In the genomic region with DNA sequence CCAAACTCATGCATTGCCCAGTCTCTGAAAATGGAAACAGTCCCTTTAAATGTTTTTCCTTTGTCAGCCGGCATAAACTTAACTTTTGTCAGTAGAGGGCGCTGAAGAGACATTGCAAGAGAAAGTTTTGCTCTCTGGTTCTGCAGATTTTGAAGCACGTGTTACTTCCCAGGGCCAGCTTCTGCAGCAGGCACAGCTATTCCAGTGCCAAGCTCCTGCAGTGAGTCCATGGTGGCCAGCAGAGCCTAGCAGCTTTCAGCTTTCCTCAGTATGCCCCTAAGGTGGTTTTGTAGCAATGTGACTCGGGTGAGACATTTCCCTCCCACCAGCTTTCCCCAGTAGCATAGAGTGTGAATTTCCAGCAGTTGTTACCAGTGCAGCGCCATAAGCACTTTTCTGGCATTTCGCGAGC, we compare ENCODE assay signal across 8 cellular contexts. TPM values are rescaled to one million over a fixed set of nuclear protein-coding genes. Genes with fewer than 3 reads are reported as not detected.
DNase-seq lines count a peak whose midpoint lies in the region; ATAC-seq and TF ChIP-seq lines count a peak whose summit lies in the region.

No MANE protein-coding gene starts in this region.

- no peak overlapping the region for H3K14ac ChIP-seq in IMR-90 (replicated peaks; ENCODE audit: low read depth, low read length)

- no peak overlapping the region for H3K23ac ChIP-seq in IMR-90 (ENCODE audit: low read depth, low read length)

- H3K9me1 ChIP-seq in IMR-90 (ENCODE audit: insufficient read depth, low read length) = no peaks in the 10 kb centered on the region

- H3K27ac ChIP-seq in DND-41 (ENCODE audit: low read length) (peak overlapping the region; percentile 48; the same call in 1 of the 2 replicates), IMR-90 (ENCODE audit: insufficient read depth, low read length) (no peak overlapping the region), Panc1 (ENCODE audit: low read length) (no peak overlapping the region), upper lobe of right lung (no peak overlapping the region)

- POLR2A ChIA-PET in IMR-90 (lab: Charles Lee; ENCODE audit: unreplicated experiment) = no interaction called here
- POLR2A ChIA-PET in Panc1 (lab: Charles Lee) = interaction anchor here (0.6 kb wide), 1 partner anchor 585 kb away, joined by 3 read pairs; no protein-coding TSS in a partner anchor

- no peaks in the 10 kb centered on the region for H3K79me1 ChIP-seq in IMR-90 (ENCODE audit: low read depth in 1 of 2, low read length in 2 of 2)

- WGBS in IMR-90 (ENCODE audit: extremely low coverage in 2 of 2, insufficient read length in 1 of 2), 2 experiments = 0% methylated on average over 1 of the region's 7 CpGs; no CpG with 5 or more reads in 1 of the 2 experiments

- H2AFZ ChIP-seq in DND-41 (ENCODE audit: low read depth, low read length) = peak overlapping the region; percentile 73; the same call in 1 of the 2 replicates
- H2AFZ ChIP-seq in IMR-90 (replicated peaks; ENCODE audit: low read length, poor library complexity) = peak overlapping the region; percentile 88

- DNase-seq in DND-41 = peak; percentile 75
- peak; percentile 85 for DNase-seq in IMR-90
- peak; percentile 63 for DNase-seq in Panc1 (ENCODE audit: low read depth, low spot score)
- peak; percentile 42 to 57 for DNase-seq in activated T-cell treated with anti-CD3 and anti-CD28 coated beads, Interleukin-2, amount 50 U/mL, for 48 hours
- peak; percentile 83 for DNase-seq in fibroblast of the conjunctiva (ENCODE audit: low read depth)
- peak; percentile 60 for DNase-seq in non-pigmented ciliary epithelial cell (ENCODE audit: low read depth)
- peak; percentile 71 for DNase-seq in upper lobe of right lung

- dilution Hi-C loops in IMR-90 (cut with HindIII; ENCODE audit: low sequenced_read_pairs, unreplicated experiment) = no loop called here

- H4K20me1 ChIP-seq in DND-41 (ENCODE audit: insufficient read depth, low read length) = no peaks in the 10 kb centered on the region
- no peaks in the 10 kb centered on the region for H4K20me1 ChIP-seq in IMR-90 (ENCODE audit: insufficient read depth, low read length)

- H3K4me2 ChIP-seq in DND-41 (ENCODE audit: insufficient read depth, low read length) (peak overlapping the region; percentile 50), IMR-90 (ENCODE audit: low read depth, low read length) (no peak overlapping the region)

- H3K9ac ChIP-seq in DND-41 (ENCODE audit: low read depth, low read length) (peak overlapping the region; percentile 33), IMR-90 (ENCODE audit: low read depth, low read length) (no peak overlapping the region)

- peak; percentile 74 for TF ChIP-seq RAD21 in IMR-90 (IDR thresholded peaks at IDR 0.05; ENCODE audit: low read length)

- peak; percentile 80 for ATAC-seq in DND-41 (ENCODE audit: insufficient read depth, low read depth)
- peak; percentile 52 for ATAC-seq in GM21528 (IDR thresholded peaks at IDR 0.05; ENCODE audit: low FRiP score, unreplicated experiment)
- peak; percentile 71 for ATAC-seq in IMR-90 (ENCODE audit: low read depth)
- peak; percentile 83 for ATAC-seq in Panc1
- ATAC-seq in upper lobe of right lung = peak; percentile 97

- intact Hi-C loops in IMR-90 (cut with micrococcal nuclease) (loop anchor here (1.0 to 5.0 kb wide), 3 partner anchors 59 to 580 kb away; no protein-coding TSS in a partner anchor), Panc1 (cut with micrococcal nuclease; ENCODE audit: unreplicated experiment) (loop anchor here (1.0 kb wide), 1 partner anchor 59 kb away; no protein-coding TSS in a partner anchor), upper lobe of right lung (cut with DNase I) (loop anchor here (10.0 kb wide), 1 partner anchor 57 kb away; no protein-coding TSS in a partner anchor)

- CTCF ChIA-PET in IMR-90 (lab: Yijun Ruan, JAX) = interaction anchor here (0.6 to 1.7 kb wide), 13 partner anchors 9 to 488 kb away, joined by 3 to 13 read pairs (median 6); a partner anchor contains a TSS
- CTCF ChIA-PET in Panc1 (lab: Charles Lee) = interaction anchor here (0.7 kb wide), 1 partner anchor 361 kb away, joined by 3 read pairs; no protein-coding TSS in a partner anchor

- H3K4me3 ChIP-seq in DND-41 (ENCODE audit: low read depth in 1 of 2, low read length in 2 of 2) (peak overlapping the region in 1 of 2 experiments; percentile 24; a peak in 1 of 4 replicates), IMR-90 (ENCODE audit: insufficient read depth, low read depth, low read length) (no peak overlapping the region), Panc1 (ENCODE audit: low read depth in 2 of 2, low read length in 2 of 2) (no peak overlapping the region), upper lobe of right lung (no peak overlapping the region)

- H3K9me3 ChIP-seq in DND-41 (ENCODE audit: insufficient read depth, low read length, severe bottlenecking) (no peaks in the 10 kb centered on the region), IMR-90 (ENCODE audit: control insufficient read depth, insufficient read depth, low read length) (no peaks in the 10 kb centered on the region), Panc1 (ENCODE audit: control insufficient read depth, insufficient read depth, low read depth, low read length) (no peaks in the 10 kb centered on the region), upper lobe of right lung (no peaks in the 10 kb centered on the region)

- TF ChIP-seq CTCF in DND-41 (IDR thresholded peaks at IDR 0.05; ENCODE audit: borderline replicate concordance, extremely low read depth, low read length, poor library complexity, severe bottlenecking) (peak; percentile 93), IMR-90 (conservative IDR thresholded peaks at IDR 0.05; ENCODE audit: low read depth, low read length) (peak; percentile 85), Panc1 (IDR thresholded peaks at IDR 0.05) (peak; percentile 88), upper lobe of right lung (IDR thresholded peaks at IDR 0.05) (peak; percentile 89)

- no peak overlapping the region for H2BK20ac ChIP-seq in IMR-90 (ENCODE audit: low read depth, low read length)

- peaks cover 3% of the 10 kb centered on the region for H3K27me3 ChIP-seq in DND-41 (ENCODE audit: insufficient read depth, low read length, poor library complexity)
- H3K27me3 ChIP-seq in IMR-90 (ENCODE audit: control insufficient read depth, insufficient read depth, low read length) = no peaks in the 10 kb centered on the region
- no peaks in the 10 kb centered on the region for H3K27me3 ChIP-seq in Panc1 (ENCODE audit: control insufficient read depth, insufficient read depth, low read length)
- no peaks in the 10 kb centered on the region for H3K27me3 ChIP-seq in upper lobe of right lung

- H2AK5ac ChIP-seq in IMR-90 (ENCODE audit: low read depth, low read length) = no peak overlapping the region

- no peak overlapping the region for H2BK120ac ChIP-seq in IMR-90 (ENCODE audit: low read depth, low read length)

- peaks cover 3% of the 10 kb centered on the region; the same call in 1 of the 2 replicates for H3K79me2 ChIP-seq in DND-41 (ENCODE audit: insufficient read depth, low read length)

- no peak overlapping the region for H4K5ac ChIP-seq in IMR-90 (ENCODE audit: low read depth, low read length)

- H3K4ac ChIP-seq in IMR-90 (ENCODE audit: low read depth, low read length) = 0 out of 2 replicates have a peak overlapping the region, but pooled peaks have one; percentile 16

- in situ Hi-C loops in IMR-90 (cut with MboI; ENCODE audit: low sequenced_read_pairs) = no loop called here
- in situ Hi-C loops in Panc1 (cut with HindIII; ENCODE audit: low pct_unique_long_range_greater_than_20kb, low sequenced_read_pairs) = no loop called here

- H2BK5ac ChIP-seq in IMR-90 (ENCODE audit: low read depth, low read length, poor library complexity, severe bottlenecking) = no peak overlapping the region

- H3K4me1 ChIP-seq in DND-41 (ENCODE audit: insufficient read depth, low read length) (peaks cover 38% of the 10 kb centered on the region), IMR-90 (ENCODE audit: control insufficient read depth, insufficient read depth, low read length) (peaks cover 2% of the 10 kb centered on the region), Panc1 (ENCODE audit: control insufficient read depth, insufficient read depth, low read length) (no peaks in the 10 kb centered on the region), upper lobe of right lung (peaks cover 9% of the 10 kb centered on the region)

- H3K18ac ChIP-seq in IMR-90 (ENCODE audit: low read depth, low read length) = no peak overlapping the region

- H3K36me3 ChIP-seq in DND-41 (ENCODE audit: insufficient read depth, low read length) (no peaks in the 10 kb centered on the region), IMR-90 (ENCODE audit: control insufficient read depth, insufficient read depth, low read length) (no peaks in the 10 kb centered on the region), Panc1 (ENCODE audit: control insufficient read depth, insufficient read depth, low read length) (no peaks in the 10 kb centered on the region), upper lobe of right lung (no peaks in the 10 kb centered on the region)

- BruUV-seq in IMR-90 (replicated peaks; lab: Mats Ljungman, UMichigan) (no TSS peak), Panc1 (replicated peaks; lab: Mats Ljungman, UMichigan) (no TSS peak)

- H4K8ac ChIP-seq in IMR-90 (ENCODE audit: low read depth in 2 of 2, low read length in 2 of 2) = no peak overlapping the region

- TF ChIP-seq POLR2A in IMR-90 (IDR thresholded peaks at IDR 0.05; ENCODE audit: low read depth, low read length) = no peak

- no peak overlapping the region for H2AK9ac ChIP-seq in IMR-90 (replicated peaks; ENCODE audit: low read depth, low read length, poor library complexity)

- H4K91ac ChIP-seq in IMR-90 (ENCODE audit: insufficient read depth, low read depth, low read length) = no peak overlapping the region; the same call in 1 of the 2 replicates

- no peak overlapping the region for H3K56ac ChIP-seq in IMR-90 (ENCODE audit: extremely low read depth, insufficient read depth, low read length)

- no peak overlapping the region for H2BK15ac ChIP-seq in IMR-90 (ENCODE audit: low read depth, low read length)

TF ChIP-seq in IMR-90, 13 proteins besides CTCF, POLR2A, EP300 and RAD21 (continues in another document):
- TF ChIP-seq MAZ (IDR thresholded peaks at IDR 0.05; ENCODE audit: borderline replicate concordance, low read depth, low read length) (no peak), SMC3 (IDR thresholded peaks at IDR 0.05; ENCODE audit: low read depth, low read length) (peak; percentile 63), CEBPB (IDR thresholded peaks at IDR 0.05; ENCODE audit: low read depth, low read length) (no peak)

RNA-seq across cellular contexts. Expression of a gene that starts 2.6 kb away (rescaled TPM):
- 0.18 and 0.28 TPM in 2 replicates for total RNA-seq in IMR-90 (2012; rRNA removed)
- 0.13 and 0.19 TPM in 2 replicates for polyA plus RNA-seq in IMR-90 (2012; rRNA removed)
- polyA plus RNA-seq in IMR-90 (2012; cell fraction: cytosol; rRNA removed) = 0.01 and 0.13 TPM in 2 replicates
- polyA plus RNA-seq in IMR-90 (2012; cell fraction: nucleus; rRNA removed; ENCODE audit: low replicate concordance) = 0.10 and 0.52 TPM in 2 replicates
- total RNA-seq in Panc1 (2021; ENCODE audit: unreplicated experiment) = 0.10 TPM
- not detected for polyA plus RNA-seq in Panc1 (2012; ENCODE audit: insufficient read length)
- total RNA-seq in upper lobe of right lung = 30.0 TPM

RNA-seq across cellular contexts. Expression of a gene that starts 32.0 kb away (rescaled TPM):
- total RNA-seq in IMR-90 (2012; rRNA removed) = 2.5 and 2.7 TPM in 2 replicates
- 1.8 and 2.2 TPM in 2 replicates for polyA plus RNA-seq in IMR-90 (2012; rRNA removed)
- 0.22 and 0.34 TPM in 2 replicates for polyA plus RNA-seq in IMR-90 (2012; cell fraction: cytosol; rRNA removed)
- 0.53 and 5.5 TPM in 2 replicates for polyA plus RNA-seq in IMR-90 (2012; cell fraction: nucleus; rRNA removed; ENCODE audit: low replicate concordance)
- total RNA-seq in Panc1 (2021; ENCODE audit: unreplicated experiment) = 2.0 TPM
- not detected for polyA plus RNA-seq in Panc1 (2012; ENCODE audit: insufficient read length)
- total RNA-seq in upper lobe of right lung = 63.2 TPM

Comparison
In these comparisons a context has a peak if more than half of its experiments do, and no peak if none do; other contexts are left out.
1. RNA of a gene that starts 2.6 kb away (total RNA-seq): 30.0 TPM in upper lobe of right lung (single experiment); 0.18 to 0.28 TPM in IMR-90 and 0.10 TPM in Panc1 (single experiment); every median in the first group is over 10 times any median in the second.
2. RNA of a gene that starts 32.0 kb away (total RNA-seq): 63.2 TPM in upper lobe of right lung (single experiment); 2.5 to 2.7 TPM in IMR-90 and 2.0 TPM in Panc1 (single experiment); every median in the first group is over 10 times any median in the second.
3. Peak in every context shown above with its lines, with median percentiles within 50 percentile points of each other: ATAC-seq, DNase-seq and CTCF ChIP-seq.